ENCODE assay signal across 8 cellular contexts in genomic region chr2:196068271-196069209, GRCh38. TPM values are rescaled to one million over a fixed set of nuclear protein-coding genes. Genes with fewer than 3 reads are reported as not detected.
A peak's percentile ranks its signal among the peaks of the same experiment; 100 is the strongest.
DNase-seq lines count a peak whose midpoint lies in the region; ATAC-seq and TF ChIP-seq lines count a peak whose summit lies in the region.

Gene DNAH7 (minus strand): TSS chr2:196068837. CDS start chr2:196068711, 126 bp downstream.

- peak within 1 kb of the TSS; percentile 26 to 45 for H3K27ac ChIP-seq in right atrium auricular region

- TF ChIP-seq CTCF in GM13977 (IDR thresholded peaks at IDR 0.05; ENCODE audit: extremely low read depth, insufficient read depth, missing control alignments) (peak; percentile 94), right atrium auricular region (IDR thresholded peaks at IDR 0.05) (peak in 1 of 2 donors; percentile 37), progenitor cell of endocrine pancreas (IDR thresholded peaks at IDR 0.05; ENCODE audit: unreplicated experiment) (peak; percentile 97)

- H3K4me3 Mint-ChIP-seq in progenitor cell of endocrine pancreas (ENCODE audit: low read depth), result peak within 1 kb of the TSS; percentile 95

- peak within 1 kb of the TSS; percentile 94 for H3K27ac Mint-ChIP-seq in progenitor cell of endocrine pancreas

- no peaks in the 10 kb centered on the region for H3K27me3 Mint-ChIP-seq in progenitor cell of endocrine pancreas

- peaks cover 0 to 7% of the 10 kb centered on the region in 2 donors for H3K4me1 ChIP-seq in right atrium auricular region

- H3K4me3 ChIP-seq in right atrium auricular region, result peak within 1 kb of the TSS; percentile 78 to 93

- peak; percentile 98 for ATAC-seq in HG02870 (IDR thresholded peaks at IDR 0.05; ENCODE audit: unreplicated experiment)

- H3K27me3 ChIP-seq in right atrium auricular region, result no peaks in the 10 kb centered on the region

- H3K36me3 Mint-ChIP-seq in progenitor cell of endocrine pancreas (ENCODE audit: insufficient read depth), result no peaks in the 10 kb centered on the region

- no peaks in the 10 kb centered on the region for H3K9me3 ChIP-seq in right atrium auricular region

- in situ Hi-C loops in GM13977 (cut with MboI; ENCODE audit: low pct_unique_long_range_greater_than_20kb, low sequenced_read_pairs, unreplicated experiment), result loop anchor here (25.0 kb wide), 2 partner anchors 406 to 581 kb away; partner anchors contain the start of gene SLC39A10

- no peaks in the 10 kb centered on the region for H3K36me3 ChIP-seq in right atrium auricular region

- DNase-seq in GM13977 (ENCODE audit: low spot score) (peak; percentile 85), NCI-H146 treated with DMSO at 0.1 percent for 48 hours (lab: John Stamatoyannopoulos, UW; ENCODE audit: unreplicated experiment) (peak; percentile 51), T-helper 1 cell (peak; percentile 72 to 89 (median 83)), amygdala (lab: John Stamatoyannopoulos, UW) (peak; percentile 26 to 93 (median 75)), right atrium auricular region (ENCODE audit: low spot score) (peak; percentile 89), progenitor cell of endocrine pancreas (ENCODE audit: low spot score, unreplicated experiment) (peak; percentile 80), ureter (ENCODE audit: low spot score) (peak; percentile 91)

- peaks cover 3% of the 10 kb centered on the region for H3K4me1 Mint-ChIP-seq in progenitor cell of endocrine pancreas (ENCODE audit: low read depth)

- H3K9me3 Mint-ChIP-seq in progenitor cell of endocrine pancreas (ENCODE audit: low read depth), result peaks cover 3% of the 10 kb centered on the region

RNA-seq across cellular contexts. Expression of gene DNAH7, which starts in this region (rescaled TPM):
- total RNA-seq in right atrium auricular region (under 1 TPM; 0.16 to 0.52 TPM), progenitor cell of endocrine pancreas (5.7 and 5.9 TPM in 2 replicates), ureter (5.5 TPM)

Comparison
In these comparisons a context has a peak if more than half of its experiments do, and no peak if none do; other contexts are left out.
1. Peak in every context shown above with its lines: DNase-seq, ATAC-seq, H3K4me3 ChIP-seq and H3K27ac ChIP-seq.
2. Peak in DNase-seq, H3K4me3 ChIP-seq and H3K27ac ChIP-seq in right atrium auricular region; RNA of the gene not detected or under 1 TPM.